15 cellular contexts compared by ENCODE assay signal in the genomic region with DNA sequence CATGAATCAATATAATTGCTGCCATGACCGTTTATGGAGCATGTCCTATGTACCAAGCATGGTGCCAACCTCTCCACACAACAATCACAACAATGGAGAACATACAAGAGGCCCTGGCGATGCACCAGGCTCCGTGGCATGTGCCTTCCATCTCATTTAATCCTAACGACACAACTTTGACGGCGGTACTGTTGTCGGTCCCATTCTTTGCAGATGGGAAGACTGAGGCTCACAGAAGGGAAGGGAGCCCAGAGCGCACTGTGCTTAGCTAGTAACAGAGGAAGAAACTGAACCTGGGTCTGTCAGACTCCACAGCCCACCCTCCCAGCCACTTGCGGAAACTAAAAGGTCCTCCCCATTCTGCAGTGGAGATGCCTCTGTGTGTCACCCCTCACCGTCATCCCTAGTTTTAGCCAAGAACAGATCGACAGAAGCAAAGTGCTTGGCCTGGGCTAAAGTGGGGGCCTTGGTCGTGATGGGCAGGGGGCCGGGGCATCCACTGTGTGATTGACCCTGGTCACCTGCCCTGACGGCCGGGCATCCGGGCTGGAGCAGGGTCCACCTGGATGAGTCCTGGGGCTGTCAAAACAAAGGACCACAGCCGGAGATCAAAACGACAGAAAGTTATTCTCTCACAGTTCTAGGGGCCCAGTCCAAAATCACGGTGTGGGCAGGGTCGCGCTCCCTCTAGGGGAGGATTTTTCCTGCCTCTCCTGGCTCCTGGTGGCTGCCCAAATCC.
"Had no signal": no experiment of that assay in that cellular context is flagged by ENCODE, and none has a peak within 500 bp of the region (broad histone marks: within the 10 kb centered on the region; RNA-seq: fewer than 3 reads in every experiment).

No MANE protein-coding gene starts in this region.

- H3K4me3 ChIP-seq: esophagus muscularis mucosa, left lung, psoas muscle, uterus had no signal

- H3K4me1 ChIP-seq: esophagus muscularis mucosa, left lung, psoas muscle, uterus had no signal

- H3K27me3 ChIP-seq: left lung, uterus had no signal

- H3K36me3 ChIP-seq: esophagus muscularis mucosa, left lung, uterus had no signal

- H3K4me3 Mint-ChIP-seq: activated CD8-positive, alpha-beta memory T cell treated with anti-CD3 and anti-CD28 coated beads, Interleukin-2, amount 10 ng/mL, durations not matched to agents 7 days and 5 days; activated naive CD8-positive, alpha-beta T cell treated with anti-CD3 and anti-CD28 coated beads for 36 hours; activated T-cell treated with anti-CD3 and anti-CD28 coated beads, Interleukin-2, amount 50 U/mL, for 4 hours; stimulated activated naive CD8-positive, alpha-beta T cell treated with anti-CD3 and anti-CD28 coated beads, Interleukin-15, Interleukin-2, amounts not matched to agents 100 ng/mL and 50 ng/mL, for 24 hours; T-helper 1 cell treated with Interleukin-12 subunit alpha and Interleukin-12 subunit beta and Interleukin-4 antibody, amounts not matched to agents 30 μg/mL and 1 μg/mL, for 36 hours had no signal

- H3K4me1 Mint-ChIP-seq: activated CD8-positive, alpha-beta memory T cell treated with anti-CD3 and anti-CD28 coated beads, Interleukin-2, amount 10 ng/mL, durations not matched to agents 7 days and 5 days; activated naive CD8-positive, alpha-beta T cell treated with anti-CD3 and anti-CD28 coated beads for 36 hours had no signal

- DNase-seq: activated CD4-positive, alpha-beta T cell treated with anti-CD3 and anti-CD28 coated beads, Interleukin-2, amount 50 U/mL, for 48 hours; activated CD4-positive, CD25-positive, alpha-beta regulatory T cell treated with anti-CD3 and anti-CD28 coated beads, Interleukin-2, amount 50 U/mL, for 72 hours; activated CD8-positive, alpha-beta memory T cell treated with anti-CD3 and anti-CD28 coated beads, Interleukin-2, amount 10 ng/mL, durations not matched to agents 7 days and 5 days; activated gamma-delta T cell; activated naive CD8-positive, alpha-beta T cell treated with anti-CD3 and anti-CD28 coated beads for 36 hours; activated T-cell treated with anti-CD3 and anti-CD28 coated beads, Interleukin-2, amount 50 U/mL, for 4 hours; left lung; mesendoderm; psoas muscle; stimulated activated CD4-positive, alpha-beta T cell treated with anti-CD3 and anti-CD28 coated beads, Interleukin-15, amount 100 ng/mL, for 24 hours; stimulated activated CD4-positive, alpha-beta T cell treated with anti-CD3 and anti-CD28 coated beads, Interleukin-4, amount 100 ng/mL, for 24 hours; uterus had no signal

- ATAC-seq: activated CD8-positive, alpha-beta memory T cell treated with anti-CD3 and anti-CD28 coated beads, Interleukin-2, amount 10 ng/mL, durations not matched to agents 7 days and 5 days; activated T-cell treated with anti-CD3 and anti-CD28 coated beads, Interleukin-2, amount 50 U/mL, for 4 hours; left lung; psoas muscle had no signal

- H3K27ac ChIP-seq: left lung, psoas muscle, uterus had no signal

- H3K9me3 ChIP-seq: uterus had no signal

- H3K27ac Mint-ChIP-seq: activated CD8-positive, alpha-beta memory T cell treated with anti-CD3 and anti-CD28 coated beads, Interleukin-2, amount 10 ng/mL, durations not matched to agents 7 days and 5 days; activated naive CD8-positive, alpha-beta T cell treated with anti-CD3 and anti-CD28 coated beads for 36 hours; stimulated activated naive CD8-positive, alpha-beta T cell treated with anti-CD3 and anti-CD28 coated beads, Interleukin-15, Interleukin-2, amounts not matched to agents 100 ng/mL and 50 ng/mL, for 24 hours; T-helper 1 cell treated with Interleukin-12 subunit alpha and Interleukin-12 subunit beta and Interleukin-4 antibody, amounts not matched to agents 30 μg/mL and 1 μg/mL, for 36 hours had no signal

- H3K9me3 Mint-ChIP-seq: stimulated activated naive CD8-positive, alpha-beta T cell treated with anti-CD3 and anti-CD28 coated beads, Interleukin-15, Interleukin-2, amounts not matched to agents 100 ng/mL and 50 ng/mL, for 24 hours; T-helper 1 cell treated with Interleukin-12 subunit alpha and Interleukin-12 subunit beta and Interleukin-4 antibody, amounts not matched to agents 30 μg/mL and 1 μg/mL, for 36 hours had no signal

- H3K27me3 Mint-ChIP-seq: activated CD8-positive, alpha-beta memory T cell treated with anti-CD3 and anti-CD28 coated beads, Interleukin-2, amount 10 ng/mL, durations not matched to agents 7 days and 5 days; activated naive CD8-positive, alpha-beta T cell treated with anti-CD3 and anti-CD28 coated beads for 36 hours; stimulated activated naive CD8-positive, alpha-beta T cell treated with anti-CD3 and anti-CD28 coated beads, Interleukin-15, Interleukin-2, amounts not matched to agents 100 ng/mL and 50 ng/mL, for 24 hours had no signal

- H3K36me3 Mint-ChIP-seq: activated CD8-positive, alpha-beta memory T cell treated with anti-CD3 and anti-CD28 coated beads, Interleukin-2, amount 10 ng/mL, durations not matched to agents 7 days and 5 days; activated naive CD8-positive, alpha-beta T cell treated with anti-CD3 and anti-CD28 coated beads for 36 hours had no signal
